ENCODE assay signal across 10 cellular contexts in the genomic region with DNA sequence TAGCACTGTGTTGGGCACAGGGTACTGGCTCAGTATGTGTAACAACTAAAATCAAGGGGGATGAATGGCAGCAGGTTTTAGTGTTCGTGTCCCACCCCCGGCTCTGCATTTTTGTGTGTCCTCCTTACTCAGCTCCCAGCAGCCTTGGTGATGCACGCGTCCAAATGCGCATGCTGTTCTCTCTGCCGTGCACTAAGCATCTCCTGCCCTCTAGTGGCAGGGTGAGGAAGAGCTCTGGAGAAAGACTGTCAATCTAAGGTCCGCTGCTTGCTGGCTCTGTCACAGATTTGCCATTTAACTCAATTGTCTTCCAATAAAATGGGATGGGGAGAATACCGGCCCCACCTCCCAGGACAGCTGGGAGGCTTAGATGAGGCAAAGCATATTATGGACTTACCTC.
A peak's percentile ranks its signal among the peaks of the same experiment; 100 is the strongest.
DNase-seq lines count a peak whose midpoint lies in the region; ATAC-seq and TF ChIP-seq lines count a peak whose summit lies in the region.
"Had no signal": no experiment of that assay in that cellular context is flagged by ENCODE, and none has a peak within 500 bp of the region (broad histone marks: within the 10 kb centered on the region; RNA-seq: fewer than 3 reads in every experiment).

No MANE protein-coding gene starts in this region.

- no peaks in the 10 kb centered on the region for H3K4me1 Mint-ChIP-seq in activated naive CD8-positive, alpha-beta T cell treated with anti-CD3 and anti-CD28 coated beads, Interleukin-2, amount 50 U/mL, for 24 hours

- no peak overlapping the region for H3K27ac Mint-ChIP-seq in activated naive CD8-positive, alpha-beta T cell treated with anti-CD3 and anti-CD28 coated beads, Interleukin-2, amount 50 U/mL, for 24 hours
- H3K27ac Mint-ChIP-seq: stimulated activated naive CD8-positive, alpha-beta T cell treated with anti-CD3 and anti-CD28 coated beads, Interleukin-15, Interleukin-2, amounts not matched to agents 100 ng/mL and 50 ng/mL, for 24 hours had no signal

- no peaks in the 10 kb centered on the region for H3K9me3 Mint-ChIP-seq in activated naive CD8-positive, alpha-beta T cell treated with anti-CD3 and anti-CD28 coated beads, Interleukin-2, amount 50 U/mL, for 24 hours
- H3K9me3 Mint-ChIP-seq: stimulated activated naive CD8-positive, alpha-beta T cell treated with anti-CD3 and anti-CD28 coated beads, Interleukin-15, Interleukin-2, amounts not matched to agents 100 ng/mL and 50 ng/mL, for 24 hours had no signal

- intact Hi-C loops in stomach (cut with DNase I; ENCODE audit: low total_unique reads) (loop anchor here (10.0 kb wide), 1 partner anchor 214 kb away; no protein-coding TSS in a partner anchor), aorta (cut with DNase I) (no loop called here)

- no peaks in the 10 kb centered on the region for H3K4me1 ChIP-seq in HEK293 (ENCODE audit: control insufficient read depth, insufficient read depth, low read length)
- peaks cover 0 to 5% (median 0%) of the 10 kb centered on the region in 4 donors for H3K4me1 ChIP-seq in stomach
- no peaks in the 10 kb centered on the region for H3K4me1 ChIP-seq in aorta (ENCODE audit: control insufficient read depth in 1 of 2, insufficient read depth in 2 of 2, low read length in 2 of 2)
- H3K4me1 ChIP-seq: SJSA1 had no signal

- H3K27me3 ChIP-seq in stomach = peaks cover 0 to 62% (median 12%) of the 10 kb centered on the region in 3 donors
- H3K27me3 ChIP-seq in aorta (ENCODE audit: control insufficient read depth in 1 of 2, insufficient read depth in 2 of 2, low read length in 1 of 2) = no peaks in the 10 kb centered on the region
- H3K27me3 ChIP-seq: SJSA1 had no signal

- no peak overlapping the region for H3K4me3 ChIP-seq in HEK293 (ENCODE audit: low read depth, low read length)
- no peak overlapping the region for H3K4me3 ChIP-seq in stomach
- no peak overlapping the region for H3K4me3 ChIP-seq in aorta (ENCODE audit: low read length in 2 of 2)
- H3K4me3 ChIP-seq: SJSA1 had no signal

- peaks cover 25% of the 10 kb centered on the region for H3K27me3 Mint-ChIP-seq in activated naive CD8-positive, alpha-beta T cell treated with anti-CD3 and anti-CD28 coated beads, Interleukin-2, amount 50 U/mL, for 24 hours

- peak; percentile 3 for DNase-seq in DMS114 treated with DMSO at 0.1 percent for 48 hours (lab: John Stamatoyannopoulos, UW; ENCODE audit: unreplicated experiment)
- DNase-seq in activated naive CD8-positive, alpha-beta T cell treated with anti-CD3 and anti-CD28 coated beads, Interleukin-2, amount 50 U/mL, for 24 hours = peak; percentile 14
- peak; percentile 36 to 45 for DNase-seq in lung microvascular endothelial cell (ENCODE audit: low read depth in 2 of 2)
- no peak for DNase-seq in stomach
- no peak for DNase-seq in dedifferentiated amniotic fluid mesenchymal stem cell (ENCODE audit: extremely low spot score)
- DNase-seq in aorta = no peak

- no peak overlapping the region for H3K4me3 Mint-ChIP-seq in activated naive CD8-positive, alpha-beta T cell treated with anti-CD3 and anti-CD28 coated beads, Interleukin-2, amount 50 U/mL, for 24 hours
- H3K4me3 Mint-ChIP-seq: stimulated activated naive CD8-positive, alpha-beta T cell treated with anti-CD3 and anti-CD28 coated beads, Interleukin-15, Interleukin-2, amounts not matched to agents 100 ng/mL and 50 ng/mL, for 24 hours had no signal

- H3K27ac ChIP-seq in HEK293 (ENCODE audit: extremely low read depth, low read depth, low read length) (no peak overlapping the region), stomach (no peak overlapping the region), aorta (ENCODE audit: low read depth in 1 of 2, low read length in 2 of 2) (no peak overlapping the region)
- H3K27ac ChIP-seq: SJSA1 had no signal

- TF ChIP-seq POLR2A in stomach (IDR thresholded peaks at IDR 0.05) = no peak

- H3K36me3 ChIP-seq in HEK293 (ENCODE audit: control insufficient read depth in 2 of 2, insufficient read depth in 1 of 2, low read length in 2 of 2) (peaks cover 0 to 36% of the 10 kb centered on the region in 2 experiments; a peak in 1 of 3 replicates), stomach (no peaks in the 10 kb centered on the region), aorta (ENCODE audit: control insufficient read depth in 1 of 2, insufficient read depth in 2 of 2, low read length in 1 of 2) (no peaks in the 10 kb centered on the region)
- H3K36me3 ChIP-seq: SJSA1 had no signal

- TF ChIP-seq EP300 in stomach (IDR thresholded peaks at IDR 0.05) = no peak

- ATAC-seq in activated naive CD8-positive, alpha-beta T cell treated with anti-CD3 and anti-CD28 coated beads, Interleukin-2, amount 50 U/mL, for 24 hours = no peak
- ATAC-seq in aorta (ENCODE audit: low FRiP score) (no peak), GM21723 (IDR thresholded peaks at IDR 0.05; ENCODE audit: unreplicated experiment) (no peak)

- TF ChIP-seq CTCF in HEK293 (tag by site-specific recombination; IDR thresholded peaks at IDR 0.05) = no peak
- peak in 3 of 7 experiments; percentile 27 to 50 (median 39) for TF ChIP-seq CTCF in stomach (IDR thresholded peaks at IDR 0.05)

- 75 to 84% (median 78%) methylated on average over 8 of the region's 8 CpGs for WGBS in stomach, 5 donors
- WGBS in aorta, 2 donors = 85 to 91% methylated on average over 8 of the region's 8 CpGs

- H3K9me3 ChIP-seq in HEK293 (ENCODE audit: control insufficient read depth, insufficient read depth, low read depth, low read length) (no peaks in the 10 kb centered on the region), stomach (peaks cover 0 to 3% (median 0%) of the 10 kb centered on the region in 4 donors), aorta (ENCODE audit: control insufficient read depth, low read length) (peaks cover 5% of the 10 kb centered on the region)
- H3K9me3 ChIP-seq: SJSA1 had no signal

- no peaks in the 10 kb centered on the region for H3K36me3 Mint-ChIP-seq in activated naive CD8-positive, alpha-beta T cell treated with anti-CD3 and anti-CD28 coated beads, Interleukin-2, amount 50 U/mL, for 24 hours (ENCODE audit: low read depth)

- POLR2A ChIA-PET in HEK293 (lab: Yijun Ruan, JAX) = no interaction called here

- CTCF ChIA-PET in HEK293 (lab: Yijun Ruan, JAX) = interaction anchor here (0.5 to 11.3 kb wide), 17 partner anchors 11 to 844 kb away, joined by 3 to 203 read pairs (median 4); partner anchors contain the start of gene WFS1

TF ChIP-seq in HEK293, 187 proteins besides CTCF, POLR2A, EP300 and RAD21:
- TF ChIP-seq, protein P1, sequence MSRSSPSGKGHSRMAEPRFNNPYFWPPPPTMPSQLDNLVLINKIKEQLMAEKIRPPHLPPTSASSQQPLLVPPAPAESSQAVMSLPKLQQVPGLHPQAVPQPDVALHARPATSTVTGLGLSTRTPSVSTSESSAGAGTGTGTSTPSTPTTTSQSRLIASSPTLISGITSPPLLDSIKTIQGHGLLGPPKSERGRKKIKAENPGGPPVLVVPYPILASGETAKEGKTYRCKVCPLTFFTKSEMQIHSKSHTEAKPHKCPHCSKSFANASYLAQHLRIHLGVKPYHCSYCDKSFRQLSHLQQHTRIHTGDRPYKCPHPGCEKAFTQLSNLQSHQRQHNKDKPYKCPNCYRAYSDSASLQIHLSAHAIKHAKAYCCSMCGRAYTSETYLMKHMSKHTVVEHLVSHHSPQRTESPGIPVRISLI (tag by site-specific recombination; IDR thresholded peaks at IDR 0.05) = no peak
- no peak for TF ChIP-seq ZNF391 (tag by site-specific recombination; IDR thresholded peaks at IDR 0.05; ENCODE audit: borderline replicate concordance, low read depth)
- peak; percentile 29 for TF ChIP-seq ZNF654 (tag by site-specific recombination; IDR thresholded peaks at IDR 0.05; ENCODE audit: low read depth)

Comparison
In these comparisons a context has a peak if more than half of its experiments do, and no peak if none do; other contexts are left out.
1. DNase-seq: peak in DMS114 treated with DMSO at 0.1 percent for 48 hours (single experiment), activated naive CD8-positive, alpha-beta T cell treated with anti-CD3 and anti-CD28 coated beads, Interleukin-2, amount 50 U/mL, for 24 hours (single experiment) and lung microvascular endothelial cell (2 of 2); none in stomach (single experiment), dedifferentiated amniotic fluid mesenchymal stem cell (single experiment) and aorta (0 of 2).